16 cellular contexts compared by ENCODE assay signal in genomic region chr2:28280576-28280975, GRCh38.
"Had no signal": no experiment of that assay in that cellular context is flagged by ENCODE, and none has a peak within 500 bp of the region (broad histone marks: within the 10 kb centered on the region; RNA-seq: fewer than 3 reads in every experiment).

No MANE protein-coding gene starts in this region.

- H3K27me3 ChIP-seq: gastroesophageal sphincter had no signal

- H3K36me3 ChIP-seq: gastroesophageal sphincter, thoracic aorta had no signal

- H3K27me3 Mint-ChIP-seq: activated CD4-positive, alpha-beta T cell treated with anti-CD3 and anti-CD28 coated beads, Interleukin-2, amount 10 ng/mL, durations not matched to agents 7 days and 5 days; activated naive CD8-positive, alpha-beta T cell treated with anti-CD3 and anti-CD28 coated beads, Interleukin-2, amount 10 ng/mL, durations not matched to agents 7 days and 5 days; effector memory CD8-positive, alpha-beta T cell; memory B cell had no signal

- H3K9me3 ChIP-seq: gastroesophageal sphincter, psoas muscle, thoracic aorta had no signal

- DNase-seq: activated CD4-positive, alpha-beta T cell treated with anti-CD3 and anti-CD28 coated beads, Interleukin-2, amount 10 ng/mL, durations not matched to agents 7 days and 5 days; activated CD8-positive, alpha-beta memory T cell treated with anti-CD3 and anti-CD28 coated beads for 24 hours; activated naive CD4-positive, alpha-beta T cell; activated naive CD8-positive, alpha-beta T cell treated with anti-CD3 and anti-CD28 coated beads, Interleukin-2, amount 10 ng/mL, durations not matched to agents 7 days and 5 days; anterior cingulate cortex; dermis blood vessel endothelial cell; effector memory CD8-positive, alpha-beta T cell; left ventricle myocardium superior; nephron progenitor cell; psoas muscle; stimulated activated CD4-positive, alpha-beta T cell treated with anti-CD3 and anti-CD28 coated beads, Interleukin-12 subunit alpha, Interleukin-12 subunit beta, amount 100 ng/mL, for 4 hours; stimulated activated CD4-positive, alpha-beta T cell treated with anti-CD3 and anti-CD28 coated beads, Interleukin-2, amount 100 ng/mL, for 24 hours had no signal

- H3K4me3 Mint-ChIP-seq: activated CD4-positive, alpha-beta T cell treated with anti-CD3 and anti-CD28 coated beads, Interleukin-2, amount 10 ng/mL, durations not matched to agents 7 days and 5 days; activated naive CD8-positive, alpha-beta T cell treated with anti-CD3 and anti-CD28 coated beads, Interleukin-2, amount 10 ng/mL, durations not matched to agents 7 days and 5 days; activated T-helper 1 cell treated with anti-CD3 and anti-CD28 coated beads, Interleukin-12 subunit alpha, Interleukin-12 subunit beta, Interleukin-2, Interleukin-4 antibody, amounts not matched to agents 30 ng/mL and 10 ng/mL and 1 ng/mL, durations not matched to agents 14 hours and 24 hours and 36 hours; effector memory CD8-positive, alpha-beta T cell; memory B cell; nephron progenitor cell had no signal

- ATAC-seq: effector memory CD8-positive, alpha-beta T cell; gastroesophageal sphincter; left ventricle myocardium superior; psoas muscle had no signal

- H3K9me3 Mint-ChIP-seq: activated CD4-positive, alpha-beta T cell treated with anti-CD3 and anti-CD28 coated beads, Interleukin-2, amount 10 ng/mL, durations not matched to agents 7 days and 5 days; activated naive CD8-positive, alpha-beta T cell treated with anti-CD3 and anti-CD28 coated beads, Interleukin-2, amount 10 ng/mL, durations not matched to agents 7 days and 5 days; activated T-helper 1 cell treated with anti-CD3 and anti-CD28 coated beads, Interleukin-12 subunit alpha, Interleukin-12 subunit beta, Interleukin-2, Interleukin-4 antibody, amounts not matched to agents 30 ng/mL and 10 ng/mL and 1 ng/mL, durations not matched to agents 14 hours and 24 hours and 36 hours; effector memory CD8-positive, alpha-beta T cell; memory B cell; nephron progenitor cell had no signal

- H3K4me1 Mint-ChIP-seq: memory B cell had no signal

- H3K4me3 ChIP-seq: gastroesophageal sphincter, psoas muscle, thoracic aorta had no signal

- H3K27ac Mint-ChIP-seq: activated CD4-positive, alpha-beta T cell treated with anti-CD3 and anti-CD28 coated beads, Interleukin-2, amount 10 ng/mL, durations not matched to agents 7 days and 5 days; activated naive CD8-positive, alpha-beta T cell treated with anti-CD3 and anti-CD28 coated beads, Interleukin-2, amount 10 ng/mL, durations not matched to agents 7 days and 5 days; activated T-helper 1 cell treated with anti-CD3 and anti-CD28 coated beads, Interleukin-12 subunit alpha, Interleukin-12 subunit beta, Interleukin-2, Interleukin-4 antibody, amounts not matched to agents 30 ng/mL and 10 ng/mL and 1 ng/mL, durations not matched to agents 14 hours and 24 hours and 36 hours; effector memory CD8-positive, alpha-beta T cell; memory B cell; nephron progenitor cell had no signal

- H3K27ac ChIP-seq: gastroesophageal sphincter, psoas muscle, thoracic aorta had no signal
